ENCODE assay signal across 8 cellular contexts in genomic region chr17:49227436-49228261, GRCh38. TPM values are rescaled to one million over a fixed set of nuclear protein-coding genes. Genes with fewer than 3 reads are reported as not detected.
DNase-seq lines count a peak whose midpoint lies in the region; TF ChIP-seq lines count a peak whose summit lies in the region.

No MANE protein-coding gene starts in this region.

- no peaks in the 10 kb centered on the region for H3K9me3 Mint-ChIP-seq in activated CD4-positive, alpha-beta memory T cell treated with anti-CD3 and anti-CD28 coated beads, Interleukin-2, amount 10 ng/mL, durations not matched to agents 7 days and 5 days
- H3K9me3 Mint-ChIP-seq in mesothelial cell of epicardium: no peaks in the 10 kb centered on the region

- TF ChIP-seq CTCF in HEK293 (tag by site-specific recombination; IDR thresholded peaks at IDR 0.05) (peak; percentile 77), mesothelial cell of epicardium (IDR thresholded peaks at IDR 0.05; ENCODE audit: unreplicated experiment) (peak; percentile 65)

- no peak overlapping the region for H3K27ac ChIP-seq in HEK293 (ENCODE audit: extremely low read depth, low read depth, low read length)

- H3K27me3 Mint-ChIP-seq in activated CD4-positive, alpha-beta memory T cell treated with anti-CD3 and anti-CD28 coated beads, Interleukin-2, amount 10 ng/mL, durations not matched to agents 7 days and 5 days: peaks cover 46% of the 10 kb centered on the region
- H3K27me3 Mint-ChIP-seq in mesothelial cell of epicardium (ENCODE audit: low read depth): peaks cover 91% of the 10 kb centered on the region

- peaks cover 40% of the 10 kb centered on the region for H3K4me1 Mint-ChIP-seq in activated CD4-positive, alpha-beta memory T cell treated with anti-CD3 and anti-CD28 coated beads, Interleukin-2, amount 10 ng/mL, durations not matched to agents 7 days and 5 days
- H3K4me1 Mint-ChIP-seq in mesothelial cell of epicardium: peaks cover 11% of the 10 kb centered on the region

- H3K36me3 ChIP-seq in HEK293 (ENCODE audit: control insufficient read depth in 2 of 2, insufficient read depth in 1 of 2, low read length in 2 of 2): no peaks in the 10 kb centered on the region

- peak in 11 of 14 donors; percentile 8 to 55 (median 22) for DNase-seq in C1 segment of cervical spinal cord (lab: John Stamatoyannopoulos, UW)
- peak; percentile 94 for DNase-seq in NCI-H82 (lab: John Stamatoyannopoulos, UW)
- DNase-seq in activated CD4-positive, alpha-beta memory T cell treated with anti-CD3 and anti-CD28 coated beads, Interleukin-2, amount 10 ng/mL, durations not matched to agents 7 days and 5 days: peak; percentile 81
- DNase-seq in effector CD8-positive, alpha-beta T cell (lab: John Stamatoyannopoulos, UW): peak; percentile 66
- peak in 1 of 2 experiments; percentile 77 for DNase-seq in mesothelial cell of epicardium (ENCODE audit: low spot score in 2 of 2, unreplicated experiment in 2 of 2)
- peak; percentile 64 for DNase-seq in stimulated activated CD8-positive, alpha-beta memory T cell treated with anti-CD3 and anti-CD28 coated beads, Interleukin-4, amount 100 ng/mL, for 24 hours (ENCODE audit: low read depth)
- DNase-seq in cortex of kidney (lab: John Stamatoyannopoulos, UW): no peak

- CTCF ChIA-PET in HEK293 (lab: Yijun Ruan, JAX): interaction anchor here (0.6 to 6.3 kb wide), 45 partner anchors 10 to 1819 kb away, joined by 3 to 63 read pairs (median 4); partner anchors contain the start of genes ABI3, GNGT2 and PRAC2
- CTCF ChIA-PET in activated CD4-positive, alpha-beta memory T cell treated with anti-CD3 and anti-CD28 coated beads, Interleukin-2, amount 10 ng/mL, durations not matched to agents 7 days and 5 days (lab: Charles Lee): interaction anchor here (0.6 to 7.7 kb wide), 17 partner anchors 9 to 182 kb away, joined by 3 to 105 read pairs (median 4); partner anchors contain the start of gene ABI3

- POLR2A ChIA-PET in HEK293 (lab: Yijun Ruan, JAX): interaction anchor here (1.0 kb wide), 1 partner anchor 36 kb away, joined by 3 read pairs; no protein-coding TSS in a partner anchor
- POLR2A ChIA-PET in activated CD4-positive, alpha-beta memory T cell treated with anti-CD3 and anti-CD28 coated beads, Interleukin-2, amount 10 ng/mL, durations not matched to agents 7 days and 5 days (lab: Charles Lee): interaction anchor here (0.6 to 5.4 kb wide), 7 partner anchors 11 to 1141 kb away, joined by 3 to 63 read pairs (median 18); partner anchors contain the start of genes ABI3 and GNGT2

- no peaks in the 10 kb centered on the region; the same call in none of the 2 replicates for H3K4me1 ChIP-seq in HEK293 (ENCODE audit: control insufficient read depth, insufficient read depth, low read length)

- no peak overlapping the region for H3K4me3 ChIP-seq in HEK293 (ENCODE audit: low read depth, low read length)

- no peaks in the 10 kb centered on the region for H3K9me3 ChIP-seq in HEK293 (ENCODE audit: control insufficient read depth, insufficient read depth, low read depth, low read length)

- peaks cover 12% of the 10 kb centered on the region for H3K36me3 Mint-ChIP-seq in activated CD4-positive, alpha-beta memory T cell treated with anti-CD3 and anti-CD28 coated beads, Interleukin-2, amount 10 ng/mL, durations not matched to agents 7 days and 5 days (ENCODE audit: low read depth)
- no peaks in the 10 kb centered on the region for H3K36me3 Mint-ChIP-seq in mesothelial cell of epicardium

- H3K27ac Mint-ChIP-seq in activated CD4-positive, alpha-beta memory T cell treated with anti-CD3 and anti-CD28 coated beads, Interleukin-2, amount 10 ng/mL, durations not matched to agents 7 days and 5 days: no peak overlapping the region
- H3K27ac Mint-ChIP-seq in mesothelial cell of epicardium: no peak overlapping the region

- no peak overlapping the region for H3K4me3 Mint-ChIP-seq in activated CD4-positive, alpha-beta memory T cell treated with anti-CD3 and anti-CD28 coated beads, Interleukin-2, amount 10 ng/mL, durations not matched to agents 7 days and 5 days
- H3K4me3 Mint-ChIP-seq in mesothelial cell of epicardium: no peak overlapping the region

TF ChIP-seq in HEK293, 187 proteins besides CTCF, POLR2A, EP300 and RAD21 (continues in another document):
- TF ChIP-seq ZNF629 (tag by site-specific recombination; IDR thresholded peaks at IDR 0.05): 0 out of 2 replicates have a peak, but pooled peaks have one; percentile 9
- no peak for TF ChIP-seq ZBTB6 (tag by site-specific recombination; IDR thresholded peaks at IDR 0.05)
- TF ChIP-seq ZNF521 (tag by site-specific recombination; IDR thresholded peaks at IDR 0.05): no peak
- no peak for TF ChIP-seq HOXA7 (CRISPR knock-in tag; IDR thresholded peaks at IDR 0.05; ENCODE audit: borderline replicate concordance)
- no peak for TF ChIP-seq ZNF223 (tag by site-specific recombination; IDR thresholded peaks at IDR 0.05)
- TF ChIP-seq ZNF16 (tag by site-specific recombination; IDR thresholded peaks at IDR 0.05; ENCODE audit: low read depth): no peak
- TF ChIP-seq ZNF785 (tag by site-specific recombination; IDR thresholded peaks at IDR 0.05): no peak
- no peak for TF ChIP-seq SCRT2 (tag by site-specific recombination; IDR thresholded peaks at IDR 0.05)
- TF ChIP-seq SP2 (tag by site-specific recombination; IDR thresholded peaks at IDR 0.05): no peak
- no peak for TF ChIP-seq IKZF3 (tag by site-specific recombination; IDR thresholded peaks at IDR 0.05)
- TF ChIP-seq REPIN1 (tag by site-specific recombination; IDR thresholded peaks at IDR 0.05; ENCODE audit: low read depth): no peak
- TF ChIP-seq, protein P1, sequence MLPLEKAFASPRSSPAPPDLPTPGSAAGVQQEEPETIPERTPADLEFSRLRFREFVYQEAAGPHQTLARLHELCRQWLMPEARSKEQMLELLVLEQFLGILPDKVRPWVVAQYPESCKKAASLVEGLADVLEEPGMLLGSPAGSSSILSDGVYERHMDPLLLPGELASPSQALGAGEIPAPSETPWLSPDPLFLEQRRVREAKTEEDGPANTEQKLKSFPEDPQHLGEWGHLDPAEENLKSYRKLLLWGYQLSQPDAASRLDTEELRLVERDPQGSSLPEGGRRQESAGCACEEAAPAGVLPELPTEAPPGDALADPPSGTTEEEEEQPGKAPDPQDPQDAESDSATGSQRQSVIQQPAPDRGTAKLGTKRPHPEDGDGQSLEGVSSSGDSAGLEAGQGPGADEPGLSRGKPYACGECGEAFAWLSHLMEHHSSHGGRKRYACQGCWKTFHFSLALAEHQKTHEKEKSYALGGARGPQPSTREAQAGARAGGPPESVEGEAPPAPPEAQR (tag by site-specific recombination; IDR thresholded peaks at IDR 0.05): no peak
- no peak for TF ChIP-seq YY1 (tag by site-specific recombination; IDR thresholded peaks at IDR 0.05)
- peak; percentile 44; the same call in 1 of the 2 replicates for TF ChIP-seq ZNF660 (tag by site-specific recombination; IDR thresholded peaks at IDR 0.05)
- no peak for TF ChIP-seq ZNF621 (tag by site-specific recombination; IDR thresholded peaks at IDR 0.05)
- TF ChIP-seq OVOL3 (tag by site-specific recombination; IDR thresholded peaks at IDR 0.05): no peak
- TF ChIP-seq, protein P2, sequence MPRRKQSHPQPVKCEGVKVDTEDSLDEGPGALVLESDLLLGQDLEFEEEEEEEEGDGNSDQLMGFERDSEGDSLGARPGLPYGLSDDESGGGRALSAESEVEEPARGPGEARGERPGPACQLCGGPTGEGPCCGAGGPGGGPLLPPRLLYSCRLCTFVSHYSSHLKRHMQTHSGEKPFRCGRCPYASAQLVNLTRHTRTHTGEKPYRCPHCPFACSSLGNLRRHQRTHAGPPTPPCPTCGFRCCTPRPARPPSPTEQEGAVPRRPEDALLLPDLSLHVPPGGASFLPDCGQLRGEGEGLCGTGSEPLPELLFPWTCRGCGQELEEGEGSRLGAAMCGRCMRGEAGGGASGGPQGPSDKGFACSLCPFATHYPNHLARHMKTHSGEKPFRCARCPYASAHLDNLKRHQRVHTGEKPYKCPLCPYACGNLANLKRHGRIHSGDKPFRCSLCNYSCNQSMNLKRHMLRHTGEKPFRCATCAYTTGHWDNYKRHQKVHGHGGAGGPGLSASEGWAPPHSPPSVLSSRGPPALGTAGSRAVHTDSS (tag by site-specific recombination; IDR thresholded peaks at IDR 0.05): no peak
- TF ChIP-seq ZNF366 (tag by site-specific recombination; conservative IDR thresholded peaks at IDR 0.05): peak; percentile 95

RNA-seq across cellular contexts. Expression of gene PHOSPHO1, which starts 2.9 kb away (rescaled TPM):
- total RNA-seq in activated CD4-positive, alpha-beta memory T cell treated with anti-CD3 and anti-CD28 coated beads, Interleukin-2, amount 10 ng/mL, durations not matched to agents 7 days and 5 days: not detected
- total RNA-seq in mesothelial cell of epicardium: 0.25 to 0.40 TPM in 2 of 3 replicates, not detected in the other

RNA-seq across cellular contexts. Expression of gene ABI3, which starts 17.1 kb away (rescaled TPM):
- 10 to 100 TPM; 46.3 to 48.2 TPM for total RNA-seq in activated CD4-positive, alpha-beta memory T cell treated with anti-CD3 and anti-CD28 coated beads, Interleukin-2, amount 10 ng/mL, durations not matched to agents 7 days and 5 days
- 0.51 to 1.3 TPM (median 0.69 TPM) in 3 replicates for total RNA-seq in mesothelial cell of epicardium

RNA-seq across cellular contexts. Expression of gene GNGT2, which starts 17.3 kb away (rescaled TPM):
- total RNA-seq in activated CD4-positive, alpha-beta memory T cell treated with anti-CD3 and anti-CD28 coated beads, Interleukin-2, amount 10 ng/mL, durations not matched to agents 7 days and 5 days: 10 to 100 TPM; 22.7 to 23.8 TPM
- total RNA-seq in mesothelial cell of epicardium: 0.34 TPM in 1 of 3 replicates, not detected in the others

Comparison
In these comparisons a context has a peak if more than half of its experiments do, and no peak if none do; other contexts are left out.
1. RNA of gene ABI3, which starts 17.1 kb away (total RNA-seq): 46.3 to 48.2 TPM in activated CD4-positive, alpha-beta memory T cell treated with anti-CD3 and anti-CD28 coated beads, Interleukin-2, amount 10 ng/mL, durations not matched to agents 7 days and 5 days; 0.51 to 1.3 TPM in mesothelial cell of epicardium; every median in the first group is over 10 times any median in the second.
2. RNA of gene GNGT2, which starts 17.3 kb away (total RNA-seq): 22.7 to 23.8 TPM in activated CD4-positive, alpha-beta memory T cell treated with anti-CD3 and anti-CD28 coated beads, Interleukin-2, amount 10 ng/mL, durations not matched to agents 7 days and 5 days; 0.34 TPM in mesothelial cell of epicardium; every median in the first group is over 10 times any median in the second.